In the genomic region with DNA sequence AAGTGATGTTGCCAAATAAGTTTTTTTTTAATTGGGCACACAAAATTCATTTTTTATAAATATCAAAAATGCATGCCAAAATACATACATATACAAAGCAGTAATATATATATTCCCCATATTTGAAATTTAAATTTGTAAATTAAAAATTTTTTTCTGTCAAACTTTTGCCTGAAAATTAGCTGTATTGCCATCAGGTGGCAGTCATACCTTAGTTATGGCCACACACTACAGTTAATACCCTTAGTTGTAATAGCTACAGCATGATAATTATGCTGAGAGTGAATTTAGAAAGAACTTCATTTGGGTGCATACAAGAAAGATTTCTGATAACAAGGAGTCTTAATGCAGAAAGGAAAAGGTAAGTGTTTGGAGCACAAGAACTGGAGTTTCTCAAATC, we compare ENCODE assay signal across 9 cellular contexts. TPM values are rescaled to one million over a fixed set of nuclear protein-coding genes. Genes with fewer than 3 reads are reported as not detected.
A peak's percentile ranks its signal among the peaks of the same experiment; 100 is the strongest.
DNase-seq lines count a peak whose midpoint lies in the region; ATAC-seq, FAIRE-seq and TF ChIP-seq lines count a peak whose summit lies in the region.
"Had no signal": no experiment of that assay in that cellular context is flagged by ENCODE, and none has a peak within 500 bp of the region (broad histone marks: within the 10 kb centered on the region; RNA-seq: fewer than 3 reads in every experiment).

No MANE protein-coding gene starts in this region.

- no peaks in the 10 kb centered on the region for H3K9me3 ChIP-seq in kidney (ENCODE audit: control insufficient read depth in 1 of 2, low read length in 2 of 2)

- ATAC-seq in GM23338 (no peak), SK-N-SH treated with all-trans-retinoic acid at 6 μM for 48 hours (peak; percentile 52; the same call in 1 of the 3 replicates), GM18868 (IDR thresholded peaks at IDR 0.05; ENCODE audit: unreplicated experiment) (no peak)

- H3K27me3 Mint-ChIP-seq in GM23338 (ENCODE audit: insufficient read depth, low read depth, poor library complexity), result no peaks in the 10 kb centered on the region

- no peaks in the 10 kb centered on the region for H3K27me3 ChIP-seq in GM23338 (ENCODE audit: insufficient read depth)

- H3K4me1 Mint-ChIP-seq in GM23338, result no peaks in the 10 kb centered on the region

- H3K4me1 ChIP-seq in GM23338 (ENCODE audit: insufficient read depth) (no peaks in the 10 kb centered on the region), kidney (ENCODE audit: control insufficient read depth in 1 of 2, insufficient read depth in 1 of 2, low read depth in 1 of 2, low read length in 2 of 2) (no peaks in the 10 kb centered on the region)

- H3K9ac ChIP-seq in kidney (ENCODE audit: low read length in 2 of 2), result no peak overlapping the region

- H3K27ac Mint-ChIP-seq in GM23338, result no peak overlapping the region

- no peak overlapping the region for H3K4me3 ChIP-seq in GM23338
- H3K4me3 ChIP-seq in kidney (ENCODE audit: low read length in 2 of 2), result no peak overlapping the region

- peak; percentile 21 for DNase-seq in COR-L47 (lab: John Stamatoyannopoulos, UW)
- DNase-seq in GM23338 (ENCODE audit: low spot score), result no peak
- no peak for DNase-seq in kidney
- DNase-seq in NCI-H345 (lab: John Stamatoyannopoulos, UW), result no peak
- DNase-seq in DMS114 treated with DMSO at 0.1 percent for 48 hours (lab: John Stamatoyannopoulos, UW; ENCODE audit: unreplicated experiment), result no peak
- no peak for DNase-seq in LoVo (ENCODE audit: low spot score)
- DNase-seq: occipital lobe had no signal

- H3K9me3 Mint-ChIP-seq in GM23338, result no peaks in the 10 kb centered on the region

- H3K27ac ChIP-seq in GM23338 (ENCODE audit: low read depth) (no peak overlapping the region), kidney (ENCODE audit: low read depth in 2 of 2, low read length in 2 of 2) (no peak overlapping the region)

- no peaks in the 10 kb centered on the region for H3K9me2 ChIP-seq in GM23338 (ENCODE audit: insufficient read depth)

- peak; percentile 41 for FAIRE-seq in kidney (lab: Jason Lieb, UNC)

- H2AFZ ChIP-seq in GM23338, result no peak overlapping the region

- no peaks in the 10 kb centered on the region for H3K79me2 ChIP-seq in GM23338 (replicated peaks; ENCODE audit: insufficient read depth)

- no peaks in the 10 kb centered on the region for H4K20me1 ChIP-seq in GM23338 (replicated peaks; ENCODE audit: insufficient read depth)

- H3F3A ChIP-seq in GM23338 (replicated peaks; ENCODE audit: low read depth), result no peaks in the 10 kb centered on the region

- no peak overlapping the region for H3K4me2 ChIP-seq in GM23338

- intact Hi-C loops in kidney (cut with DNase I), result no loop called here

- no peaks in the 10 kb centered on the region for H3K36me3 Mint-ChIP-seq in GM23338 (ENCODE audit: low read depth)

- H3K36me3 ChIP-seq in GM23338 (ENCODE audit: insufficient read depth) (no peaks in the 10 kb centered on the region), kidney (ENCODE audit: control insufficient read depth in 1 of 2, insufficient read depth in 2 of 2, low read length in 2 of 2) (no peaks in the 10 kb centered on the region)

- H3K4me3 Mint-ChIP-seq in GM23338, result no peak overlapping the region

- TF ChIP-seq CTCF in GM23338 (conservative IDR thresholded peaks at IDR 0.05; ENCODE audit: low read depth in 2 of 2), result peak; percentile 51 to 66
- peak; percentile 27 for TF ChIP-seq CTCF in kidney (IDR thresholded peaks at IDR 0.05; ENCODE audit: borderline replicate concordance, extremely low read depth, insufficient read depth)

TF ChIP-seq in GM23338, 12 proteins besides CTCF, POLR2A, EP300 and RAD21 (continues in another document):
- TF ChIP-seq, protein P1, sequence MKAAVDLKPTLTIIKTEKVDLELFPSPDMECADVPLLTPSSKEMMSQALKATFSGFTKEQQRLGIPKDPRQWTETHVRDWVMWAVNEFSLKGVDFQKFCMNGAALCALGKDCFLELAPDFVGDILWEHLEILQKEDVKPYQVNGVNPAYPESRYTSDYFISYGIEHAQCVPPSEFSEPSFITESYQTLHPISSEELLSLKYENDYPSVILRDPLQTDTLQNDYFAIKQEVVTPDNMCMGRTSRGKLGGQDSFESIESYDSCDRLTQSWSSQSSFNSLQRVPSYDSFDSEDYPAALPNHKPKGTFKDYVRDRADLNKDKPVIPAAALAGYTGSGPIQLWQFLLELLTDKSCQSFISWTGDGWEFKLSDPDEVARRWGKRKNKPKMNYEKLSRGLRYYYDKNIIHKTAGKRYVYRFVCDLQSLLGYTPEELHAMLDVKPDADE (IDR thresholded peaks at IDR 0.05), result no peak

TF ChIP-seq in SK-N-SH treated with all-trans-retinoic acid at 6 μM for 48 hours, 23 proteins besides CTCF, POLR2A, EP300 and RAD21 (continues in another document):
- TF ChIP-seq, protein P2, sequence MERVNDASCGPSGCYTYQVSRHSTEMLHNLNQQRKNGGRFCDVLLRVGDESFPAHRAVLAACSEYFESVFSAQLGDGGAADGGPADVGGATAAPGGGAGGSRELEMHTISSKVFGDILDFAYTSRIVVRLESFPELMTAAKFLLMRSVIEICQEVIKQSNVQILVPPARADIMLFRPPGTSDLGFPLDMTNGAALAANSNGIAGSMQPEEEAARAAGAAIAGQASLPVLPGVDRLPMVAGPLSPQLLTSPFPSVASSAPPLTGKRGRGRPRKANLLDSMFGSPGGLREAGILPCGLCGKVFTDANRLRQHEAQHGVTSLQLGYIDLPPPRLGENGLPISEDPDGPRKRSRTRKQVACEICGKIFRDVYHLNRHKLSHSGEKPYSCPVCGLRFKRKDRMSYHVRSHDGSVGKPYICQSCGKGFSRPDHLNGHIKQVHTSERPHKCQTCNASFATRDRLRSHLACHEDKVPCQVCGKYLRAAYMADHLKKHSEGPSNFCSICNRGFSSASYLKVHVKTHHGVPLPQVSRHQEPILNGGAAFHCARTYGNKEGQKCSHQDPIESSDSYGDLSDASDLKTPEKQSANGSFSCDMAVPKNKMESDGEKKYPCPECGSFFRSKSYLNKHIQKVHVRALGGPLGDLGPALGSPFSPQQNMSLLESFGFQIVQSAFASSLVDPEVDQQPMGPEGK (CRISPR knock-in tag; IDR thresholded peaks at IDR 0.05; ENCODE audit: borderline replicate concordance), result no peak
- TF ChIP-seq, protein P3, sequence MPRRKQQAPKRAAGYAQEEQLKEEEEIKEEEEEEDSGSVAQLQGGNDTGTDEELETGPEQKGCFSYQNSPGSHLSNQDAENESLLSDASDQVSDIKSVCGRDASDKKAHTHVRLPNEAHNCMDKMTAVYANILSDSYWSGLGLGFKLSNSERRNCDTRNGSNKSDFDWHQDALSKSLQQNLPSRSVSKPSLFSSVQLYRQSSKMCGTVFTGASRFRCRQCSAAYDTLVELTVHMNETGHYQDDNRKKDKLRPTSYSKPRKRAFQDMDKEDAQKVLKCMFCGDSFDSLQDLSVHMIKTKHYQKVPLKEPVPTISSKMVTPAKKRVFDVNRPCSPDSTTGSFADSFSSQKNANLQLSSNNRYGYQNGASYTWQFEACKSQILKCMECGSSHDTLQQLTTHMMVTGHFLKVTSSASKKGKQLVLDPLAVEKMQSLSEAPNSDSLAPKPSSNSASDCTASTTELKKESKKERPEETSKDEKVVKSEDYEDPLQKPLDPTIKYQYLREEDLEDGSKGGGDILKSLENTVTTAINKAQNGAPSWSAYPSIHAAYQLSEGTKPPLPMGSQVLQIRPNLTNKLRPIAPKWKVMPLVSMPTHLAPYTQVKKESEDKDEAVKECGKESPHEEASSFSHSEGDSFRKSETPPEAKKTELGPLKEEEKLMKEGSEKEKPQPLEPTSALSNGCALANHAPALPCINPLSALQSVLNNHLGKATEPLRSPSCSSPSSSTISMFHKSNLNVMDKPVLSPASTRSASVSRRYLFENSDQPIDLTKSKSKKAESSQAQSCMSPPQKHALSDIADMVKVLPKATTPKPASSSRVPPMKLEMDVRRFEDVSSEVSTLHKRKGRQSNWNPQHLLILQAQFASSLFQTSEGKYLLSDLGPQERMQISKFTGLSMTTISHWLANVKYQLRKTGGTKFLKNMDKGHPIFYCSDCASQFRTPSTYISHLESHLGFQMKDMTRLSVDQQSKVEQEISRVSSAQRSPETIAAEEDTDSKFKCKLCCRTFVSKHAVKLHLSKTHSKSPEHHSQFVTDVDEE (CRISPR knock-in tag; IDR thresholded peaks at IDR 0.05), result no peak
- TF ChIP-seq, protein P4, sequence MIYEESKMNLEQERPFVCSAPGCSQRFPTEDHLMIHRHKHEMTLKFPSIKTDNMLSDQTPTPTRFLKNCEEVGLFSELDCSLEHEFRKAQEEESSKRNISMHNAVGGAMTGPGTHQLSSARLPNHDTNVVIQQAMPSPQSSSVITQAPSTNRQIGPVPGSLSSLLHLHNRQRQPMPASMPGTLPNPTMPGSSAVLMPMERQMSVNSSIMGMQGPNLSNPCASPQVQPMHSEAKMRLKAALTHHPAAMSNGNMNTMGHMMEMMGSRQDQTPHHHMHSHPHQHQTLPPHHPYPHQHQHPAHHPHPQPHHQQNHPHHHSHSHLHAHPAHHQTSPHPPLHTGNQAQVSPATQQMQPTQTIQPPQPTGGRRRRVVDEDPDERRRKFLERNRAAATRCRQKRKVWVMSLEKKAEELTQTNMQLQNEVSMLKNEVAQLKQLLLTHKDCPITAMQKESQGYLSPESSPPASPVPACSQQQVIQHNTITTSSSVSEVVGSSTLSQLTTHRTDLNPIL (CRISPR knock-in tag; IDR thresholded peaks at IDR 0.05; ENCODE audit: low read depth), result no peak
- TF ChIP-seq, protein P5, sequence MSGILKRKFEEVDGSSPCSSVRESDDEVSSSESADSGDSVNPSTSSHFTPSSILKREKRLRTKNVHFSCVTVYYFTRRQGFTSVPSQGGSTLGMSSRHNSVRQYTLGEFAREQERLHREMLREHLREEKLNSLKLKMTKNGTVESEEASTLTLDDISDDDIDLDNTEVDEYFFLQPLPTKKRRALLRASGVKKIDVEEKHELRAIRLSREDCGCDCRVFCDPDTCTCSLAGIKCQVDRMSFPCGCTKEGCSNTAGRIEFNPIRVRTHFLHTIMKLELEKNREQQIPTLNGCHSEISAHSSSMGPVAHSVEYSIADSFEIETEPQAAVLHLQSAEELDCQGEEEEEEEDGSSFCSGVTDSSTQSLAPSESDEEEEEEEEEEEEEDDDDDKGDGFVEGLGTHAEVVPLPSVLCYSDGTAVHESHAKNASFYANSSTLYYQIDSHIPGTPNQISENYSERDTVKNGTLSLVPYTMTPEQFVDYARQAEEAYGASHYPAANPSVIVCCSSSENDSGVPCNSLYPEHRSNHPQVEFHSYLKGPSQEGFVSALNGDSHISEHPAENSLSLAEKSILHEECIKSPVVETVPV (CRISPR knock-in tag; IDR thresholded peaks at IDR 0.05), result no peak
- no peak for TF ChIP-seq ZNF70 (CRISPR knock-in tag; IDR thresholded peaks at IDR 0.05)
- no peak for TF ChIP-seq TCF4 (CRISPR knock-in tag; IDR thresholded peaks at IDR 0.05; ENCODE audit: borderline replicate concordance)
- no peak for TF ChIP-seq ZFP3 (CRISPR knock-in tag; IDR thresholded peaks at IDR 0.05)
- no peak for TF ChIP-seq PPARA (CRISPR knock-in tag; IDR thresholded peaks at IDR 0.05; ENCODE audit: borderline replicate concordance)
- TF ChIP-seq GLIS3 (CRISPR knock-in tag; IDR thresholded peaks at IDR 0.05), result no peak
- no peak for TF ChIP-seq ISL1 (CRISPR knock-in tag; IDR thresholded peaks at IDR 0.05)
- TF ChIP-seq BACH2 (CRISPR knock-in tag; IDR thresholded peaks at IDR 0.05; ENCODE audit: borderline replicate concordance), result no peak

RNA-seq across cellular contexts. Expression of a gene that starts 46.2 kb away (rescaled TPM):
- 12.2 and 15.2 TPM in 2 replicates for total RNA-seq in GM23338 (2014; rRNA removed; shearing (Covaris generic))
- polyA plus RNA-seq in GM23338 (2016; fragmentation: Nextera tagmentation; extraction: Ambion mirVana) (29.7 and 30.4 TPM in 2 replicates), kidney (ENCODE audit: insufficient read depth, low read depth, low replicate concordance) (25.6 TPM)
- total RNA-seq in kidney, result 14.5 TPM
